ENCODE assay signal across 30 cellular contexts in the genomic region with DNA sequence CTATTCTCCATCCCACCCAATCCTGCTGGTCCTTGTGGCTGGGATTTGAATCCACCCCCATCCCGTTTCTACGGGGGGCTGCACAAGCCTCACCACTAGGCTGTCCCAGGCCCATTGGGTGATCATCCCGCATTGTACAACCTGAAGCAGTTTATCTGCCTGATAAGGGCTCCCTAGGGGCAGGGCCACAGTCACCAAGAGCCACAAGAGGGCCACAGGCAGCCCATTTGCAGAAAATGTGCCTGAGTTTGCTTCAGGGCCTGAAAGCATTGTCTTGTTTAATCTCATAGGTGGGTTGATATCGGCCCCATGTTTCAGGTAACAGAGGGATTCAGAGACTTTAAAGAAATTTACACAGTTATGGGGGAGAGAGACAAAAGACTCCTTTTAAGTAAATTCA.
DNase-seq lines count a peak whose midpoint lies in the region; ATAC-seq, FAIRE-seq and TF ChIP-seq lines count a peak whose summit lies in the region.
"Had no signal": no experiment of that assay in that cellular context is flagged by ENCODE, and none has a peak within 500 bp of the region (broad histone marks: within the 10 kb centered on the region; RNA-seq: fewer than 3 reads in every experiment).

No MANE protein-coding gene starts in this region.

- H4K8ac ChIP-seq in mesendoderm (ENCODE audit: low read depth, low read length), result no peak overlapping the region

- no peak overlapping the region for H3K56ac ChIP-seq in mesendoderm (ENCODE audit: low read length)

- no peak overlapping the region for H3K23ac ChIP-seq in mesendoderm (ENCODE audit: low read length)

- H3K4me1 ChIP-seq in A549 (no peaks in the 10 kb centered on the region), mesendoderm (ENCODE audit: control insufficient read depth, low read depth, low read length) (no peaks in the 10 kb centered on the region), adrenal gland (replicated peaks in 1 of 2) (no peaks in the 10 kb centered on the region)
- H3K4me1 ChIP-seq: esophagus muscularis mucosa, left ventricle myocardium inferior, prostate gland, tibial nerve had no signal

- H3K4ac ChIP-seq in mesendoderm (ENCODE audit: low read depth, low read length), result no peak overlapping the region

- H3K27ac ChIP-seq in A549, result no peak overlapping the region
- H3K27ac ChIP-seq in mesendoderm (ENCODE audit: low read depth, low read length), result no peak overlapping the region
- no peak overlapping the region for H3K27ac ChIP-seq in adrenal gland
- H3K27ac ChIP-seq: esophagus muscularis mucosa, left ventricle myocardium inferior, prostate gland, WERI-Rb-1 had no signal

- H3K4me3 ChIP-seq in A549 (no peak overlapping the region), LNCaP clone FGC (ENCODE audit: low read depth, low read length) (no peak overlapping the region), mesendoderm (ENCODE audit: low read length) (no peak overlapping the region), adrenal gland (no peak overlapping the region)
- H3K4me3 ChIP-seq: esophagus muscularis mucosa, left ventricle myocardium inferior, prostate gland, tibial nerve had no signal

- no peaks in the 10 kb centered on the region for H3K27me3 ChIP-seq in mesendoderm (ENCODE audit: insufficient read depth, low read length, poor library complexity)
- H3K27me3 ChIP-seq in adrenal gland, result no peaks in the 10 kb centered on the region
- H3K27me3 ChIP-seq: esophagus muscularis mucosa, tibial nerve had no signal

- POLR2A ChIA-PET in A549 (lab: Yijun Ruan, JAX), result no interaction called here

- no peak overlapping the region for H2BK120ac ChIP-seq in mesendoderm (ENCODE audit: low read depth, low read length)

- no peak overlapping the region for H4K5ac ChIP-seq in mesendoderm (ENCODE audit: low read length)

- FAIRE-seq in A549 (lab: Jason Lieb, UNC), result no peak
- FAIRE-seq: endometrium, G401.6, H54, HTR-8/SVneo, RCC 7860 had no signal

- no peak overlapping the region for H3K9ac ChIP-seq in mesendoderm (ENCODE audit: low read length)

- TF ChIP-seq RAD21 in A549 (conservative IDR thresholded peaks at IDR 0.05 in 1 of 2, IDR thresholded peaks at IDR 0.05 in 1 of 2), result no peak

- no peak overlapping the region for H2BK15ac ChIP-seq in mesendoderm (replicated peaks; ENCODE audit: low read depth)

- TF ChIP-seq EP300 in A549 (IDR thresholded peaks at IDR 0.05), result no peak

- no peak for TF ChIP-seq CTCF in A549 (IDR thresholded peaks at IDR 0.05)
- peak; percentile 15; the same call in 1 of the 2 replicates for TF ChIP-seq CTCF in LNCaP clone FGC (IDR thresholded peaks at IDR 0.05; ENCODE audit: control insufficient read depth, extremely low read depth, insufficient read depth)
- no peak for TF ChIP-seq CTCF in adrenal gland (IDR thresholded peaks at IDR 0.05)

- ATAC-seq in A549 (peak; percentile 53 to 57; a peak in 3 of 6 replicates), HG02571 (IDR thresholded peaks at IDR 0.05; ENCODE audit: unreplicated experiment) (no peak)
- ATAC-seq: activated CD8-positive, alpha-beta T cell treated with anti-CD3 and anti-CD28 coated beads, Interleukin-2, amount 10 ng/mL, durations not matched to agents 7 days and 5 days; activated T-helper 17 cell treated with anti-CD3 and anti-CD28 coated beads, Interleukin-2, amount 50 U/mL, for 72 hours; sciatic nerve had no signal

- intact Hi-C loops in adrenal gland (cut with DNase I), result no loop called here

- TF ChIP-seq POLR2A in A549 (IDR thresholded peaks at IDR 0.05; ENCODE audit: low read length), result no peak
- no peak for TF ChIP-seq POLR2A in adrenal gland (IDR thresholded peaks at IDR 0.05)

- H3K18ac ChIP-seq in mesendoderm (ENCODE audit: low read length), result no peak overlapping the region

- 64% methylated on average over 4 of the region's 4 CpGs for WGBS in A549 (ENCODE audit: missing lambda C conversion rate)
- no CpG with 5 or more reads among the region's 4 CpGs for WGBS in mesendoderm (ENCODE audit: extremely low coverage, insufficient coverage, low lambda C conversion rate)
- 92 to 97% (median 94%) methylated on average over 4 of the region's 4 CpGs for WGBS in adrenal gland, 4 donors

- H3K79me2 ChIP-seq in mesendoderm (ENCODE audit: control insufficient read depth, insufficient read depth, low read length), result no peaks in the 10 kb centered on the region

- no peak overlapping the region for H3K4me2 ChIP-seq in A549
- H3K4me2 ChIP-seq in mesendoderm (ENCODE audit: low read length), result no peak overlapping the region

- CTCF ChIA-PET in A549 (lab: Yijun Ruan, JAX), result no interaction called here

- no peak overlapping the region for H2BK5ac ChIP-seq in mesendoderm (ENCODE audit: low read length)

- no peaks in the 10 kb centered on the region for H3K79me1 ChIP-seq in mesendoderm (ENCODE audit: low read length)

- no peak for DNase-seq in A549 (ENCODE audit: low read depth in 1 of 2, low spot score in 1 of 2)
- peak; percentile 10 for DNase-seq in COLO668 (lab: John Stamatoyannopoulos, UW; ENCODE audit: unreplicated experiment)
- DNase-seq in LNCaP clone FGC (ENCODE audit: low read depth), result no peak
- peak; percentile 39 for DNase-seq in mesendoderm
- DNase-seq in adrenal gland, result no peak
- DNase-seq in NCI-H187 (lab: John Stamatoyannopoulos, UW), result no peak
- DNase-seq: activated CD4-positive, alpha-beta T cell treated with anti-CD3 and anti-CD28 coated beads for 4 hours; activated CD8-positive, alpha-beta T cell treated with anti-CD3 and anti-CD28 coated beads, Interleukin-2, amount 10 ng/mL, durations not matched to agents 7 days and 5 days; activated naive CD4-positive, alpha-beta T cell treated with anti-CD3 and anti-CD28 coated beads, Interleukin-2, amount 10 ng/mL, durations not matched to agents 7 days and 5 days; amniotic stem cell; dermis blood vessel endothelial cell; foreskin fibroblast; islet precursor cell; KG1; left ventricle myocardium inferior; NCI-H2227 treated with DMSO at 0.1 percent for 48 hours; SHP77 treated with DMSO at 0.1 percent for 48 hours; stimulated activated CD4-positive, alpha-beta T cell treated with anti-CD3 and anti-CD28 coated beads, Interleukin-2, amount 100 ng/mL, for 48 hours; WERI-Rb-1 had no signal

- no peaks in the 10 kb centered on the region for H3K9me3 ChIP-seq in A549
- H3K9me3 ChIP-seq in adrenal gland (replicated peaks in 1 of 3), result no peaks in the 10 kb centered on the region
- H3K9me3 ChIP-seq: esophagus muscularis mucosa, left ventricle myocardium inferior, prostate gland, tibial nerve had no signal

- H2AK5ac ChIP-seq in mesendoderm (ENCODE audit: low read length), result no peak overlapping the region

- no peaks in the 10 kb centered on the region for H3K36me3 ChIP-seq in mesendoderm (ENCODE audit: control insufficient read depth, insufficient read depth, low read length)
- H3K36me3 ChIP-seq in adrenal gland (replicated peaks in 1 of 2), result no peaks in the 10 kb centered on the region
- H3K36me3 ChIP-seq: esophagus muscularis mucosa, left ventricle myocardium inferior, prostate gland, WERI-Rb-1 had no signal

TF ChIP-seq in A549, 52 proteins besides CTCF, POLR2A, EP300 and RAD21:
- TF ChIP-seq RCOR1 (IDR thresholded peaks at IDR 0.05; ENCODE audit: low read depth, low read length) (no peak), MYC (IDR thresholded peaks at IDR 0.05; ENCODE audit: borderline replicate concordance, low read length) (no peak), FOSB (CRISPR knock-in tag; IDR thresholded peaks at IDR 0.05) (no peak), PHF8 (IDR thresholded peaks at IDR 0.05; ENCODE audit: borderline replicate concordance, low read depth) (no peak), HES2 (IDR thresholded peaks at IDR 0.05) (no peak), BHLHE40 (IDR thresholded peaks at IDR 0.05; ENCODE audit: low read depth, low read length) (no peak), FOXS1 (CRISPR knock-in tag; IDR thresholded peaks at IDR 0.05) (no peak)

Comparison
In these comparisons a context has a peak if more than half of its experiments do, and no peak if none do; other contexts are left out.
1. DNase-seq: peak in COLO668 (single experiment) and mesendoderm (single experiment); none in A549 (0 of 2), LNCaP clone FGC (single experiment), adrenal gland (0 of 7) and NCI-H187 (0 of 2).